In genomic region chr16:71929048-71929447, GRCh38 we compare ENCODE assay signal across 13 cellular contexts. TPM values are rescaled to one million over a fixed set of nuclear protein-coding genes. Genes with fewer than 3 reads are reported as not detected.
DNase-seq lines count a peak whose midpoint lies in the region; ATAC-seq and TF ChIP-seq lines count a peak whose summit lies in the region.
"Had no signal": no experiment of that assay in that cellular context is flagged by ENCODE, and none has a peak within 500 bp of the region (broad histone marks: within the 10 kb centered on the region; RNA-seq: fewer than 3 reads in every experiment).

No MANE protein-coding gene starts in this region.

- no peaks in the 10 kb centered on the region for H3K9me3 ChIP-seq in breast epithelium
- no peaks in the 10 kb centered on the region for H3K9me3 ChIP-seq in thoracic aorta
- H3K9me3 ChIP-seq in WERI-Rb-1 (ENCODE audit: severe bottlenecking): no peaks in the 10 kb centered on the region
- H3K9me3 ChIP-seq: mucosa of descending colon had no signal

- H3K4me1 ChIP-seq in breast epithelium (peaks cover 10 to 21% of the 10 kb centered on the region in 2 donors), thoracic aorta (ENCODE audit: control insufficient read depth in 1 of 2, low read depth in 2 of 2) (peaks cover 27 to 67% of the 10 kb centered on the region in 2 donors)

- intact Hi-C loops in breast epithelium (cut with DNase I; ENCODE audit: low total_unique reads): no loop called here

- H3K27ac ChIP-seq in breast epithelium: peak overlapping the region; percentile 74 to 88
- H3K27ac ChIP-seq in thoracic aorta: peak overlapping the region; percentile 62 to 79
- H3K27ac ChIP-seq in WERI-Rb-1: no peak overlapping the region; the same call in 1 of the 2 replicates

- no peak overlapping the region for H3K4me3 ChIP-seq in breast epithelium
- no peak overlapping the region for H3K4me3 ChIP-seq in thoracic aorta
- no peak overlapping the region for H3K4me3 ChIP-seq in WERI-Rb-1 (ENCODE audit: low read depth, low read length)
- H3K4me3 ChIP-seq: mucosa of descending colon had no signal

- TF ChIP-seq CTCF in breast epithelium (IDR thresholded peaks at IDR 0.05) (no peak), thoracic aorta (IDR thresholded peaks at IDR 0.05) (no peak), WERI-Rb-1 (IDR thresholded peaks at IDR 0.05; ENCODE audit: low read depth, low read length) (no peak)

- DNase-seq in NCI-H82 (lab: John Stamatoyannopoulos, UW) (peak; percentile 48), NCI-H82 treated with DMSO at 0.1 percent for 48 hours (lab: John Stamatoyannopoulos, UW; ENCODE audit: unreplicated experiment) (no peak), breast epithelium (ENCODE audit: low spot score in 2 of 2) (no peak), kidney glomerular epithelial cell (lab: John Stamatoyannopoulos, UW) (peak; percentile 29), thoracic aorta (ENCODE audit: low spot score) (no peak), WERI-Rb-1 (no peak)
- DNase-seq: 8988T; activated CD8-positive, alpha-beta T cell treated with anti-CD3 and anti-CD28 coated beads for 36 hours; MM.1S; mucosa of descending colon; RPMI8226 had no signal

- no peaks in the 10 kb centered on the region for H3K36me3 ChIP-seq in breast epithelium
- peaks cover 27% of the 10 kb centered on the region for H3K36me3 ChIP-seq in thoracic aorta
- H3K36me3 ChIP-seq in WERI-Rb-1: peaks cover 68% of the 10 kb centered on the region

- ATAC-seq in thoracic aorta (ENCODE audit: insufficient number of reproducible peaks, low FRiP score, low read depth) (no peak), HG02610 (IDR thresholded peaks at IDR 0.05; ENCODE audit: unreplicated experiment) (no peak), GM21381 (IDR thresholded peaks at IDR 0.05; ENCODE audit: unreplicated experiment) (no peak)
- ATAC-seq: activated CD8-positive, alpha-beta T cell treated with anti-CD3 and anti-CD28 coated beads for 36 hours; mucosa of descending colon had no signal

- TF ChIP-seq POLR2A in breast epithelium (IDR thresholded peaks at IDR 0.05): no peak

- no peaks in the 10 kb centered on the region for H3K27me3 ChIP-seq in breast epithelium
- H3K27me3 ChIP-seq in thoracic aorta (replicated peaks; ENCODE audit: insufficient read depth): no peaks in the 10 kb centered on the region
- no peaks in the 10 kb centered on the region for H3K27me3 ChIP-seq in WERI-Rb-1 (ENCODE audit: insufficient read depth, low read depth, severe bottlenecking)

RNA-seq across cellular contexts. Expression of gene IST1, which starts 33.7 kb away (rescaled TPM):
- 100 to 1,000 TPM; 217 to 303 (median 253) TPM for total RNA-seq in breast epithelium
- total RNA-seq in thoracic aorta: 100 to 1,000 TPM; 154 to 181 TPM

RNA-seq across cellular contexts. Expression of gene ZNF821, which starts 45.1 kb away (rescaled TPM):
- total RNA-seq in breast epithelium (10 to 100 TPM in 1 of 3 donors, 1 to 10 TPM in 2; 3.7 to 11.1 (median 9.8) TPM), thoracic aorta (1 to 10 TPM; 5.7 to 6.3 TPM)

Comparison
In these comparisons a context has a peak if more than half of its experiments do, and no peak if none do; other contexts are left out.
1. DNase-seq: peak in NCI-H82 (single experiment) and kidney glomerular epithelial cell (single experiment); none in NCI-H82 treated with DMSO at 0.1 percent for 48 hours (single experiment), breast epithelium (0 of 2), thoracic aorta (single experiment) and WERI-Rb-1 (single experiment).